In genomic region chr9:38181216-38181615, GRCh38 we compare ENCODE assay signal across 20 cellular contexts.
"Had no signal": no experiment of that assay in that cellular context is flagged by ENCODE, and none has a peak within 500 bp of the region (broad histone marks: within the 10 kb centered on the region; RNA-seq: fewer than 3 reads in every experiment).

No MANE protein-coding gene starts in this region.

- DNase-seq: activated CD4-positive, alpha-beta memory T cell treated with anti-CD3 and anti-CD28 coated beads, Interleukin-2, amount 10 ng/mL, durations not matched to agents 7 days and 5 days; activated CD4-positive, alpha-beta T cell treated with anti-CD3 and anti-CD28 coated beads for 4 hours; activated effector memory CD4-positive, alpha-beta T cell treated with Interleukin-2 at 50 U/mL for 16 hours; activated T-cell treated with anti-CD3 and anti-CD28 coated beads, Interleukin-2, amount 50 U/mL, for 24 hours; dorsolateral prefrontal cortex; hippocampal formation; left ventricle myocardium superior; naive thymus-derived CD8-positive, alpha-beta T cell; posterior cingulate gyrus; stimulated activated CD4-positive, alpha-beta T cell treated with anti-CD3 and anti-CD28 coated beads, Interleukin-4, amount 100 ng/mL, for 24 hours; stimulated activated naive CD4-positive, alpha-beta T cell had no signal

- H3K36me3 ChIP-seq: right atrium auricular region, suprapubic skin had no signal

- ATAC-seq: activated naive CD4-positive, alpha-beta T cell treated with anti-CD3 and anti-CD28 coated beads, Interleukin-2, amount 50 U/mL, for 72 hours; left ventricle myocardium superior; naive thymus-derived CD8-positive, alpha-beta T cell; WTC11 had no signal

- H3K4me1 ChIP-seq: right atrium auricular region had no signal

- H3K27me3 Mint-ChIP-seq: type B pancreatic cell had no signal

- H3K27me3 ChIP-seq: right atrium auricular region, suprapubic skin had no signal

- H3K4me3 ChIP-seq: dorsolateral prefrontal cortex, right atrium auricular region, skin epidermis, suprapubic skin had no signal

- H3K4me3 Mint-ChIP-seq: activated CD4-positive, alpha-beta memory T cell treated with anti-CD3 and anti-CD28 coated beads, Interleukin-2, amount 10 ng/mL, durations not matched to agents 7 days and 5 days; activated T-cell treated with anti-CD3 and anti-CD28 coated beads, Interleukin-2, amount 50 U/mL, for 24 hours; endodermal cell; memory B cell; naive thymus-derived CD8-positive, alpha-beta T cell; T-helper 1 cell treated with Interleukin-12 subunit alpha and Interleukin-12 subunit beta and Interleukin-4 antibody, amounts not matched to agents 30 μg/mL and 1 μg/mL, for 36 hours; type B pancreatic cell; WTC11 had no signal

- H3K4me1 Mint-ChIP-seq: memory B cell had no signal

- H3K36me3 Mint-ChIP-seq: activated naive CD4-positive, alpha-beta T cell treated with anti-CD3 and anti-CD28 coated beads, Interleukin-2, amount 50 U/mL, for 72 hours; memory B cell; naive thymus-derived CD8-positive, alpha-beta T cell; type B pancreatic cell; WTC11 had no signal

- H3K9me3 Mint-ChIP-seq: activated CD4-positive, alpha-beta memory T cell treated with anti-CD3 and anti-CD28 coated beads, Interleukin-2, amount 10 ng/mL, durations not matched to agents 7 days and 5 days; activated naive CD4-positive, alpha-beta T cell treated with anti-CD3 and anti-CD28 coated beads, Interleukin-2, amount 50 U/mL, for 72 hours; activated T-cell treated with anti-CD3 and anti-CD28 coated beads, Interleukin-2, amount 50 U/mL, for 24 hours; naive thymus-derived CD8-positive, alpha-beta T cell; T-helper 1 cell treated with Interleukin-12 subunit alpha and Interleukin-12 subunit beta and Interleukin-4 antibody, amounts not matched to agents 30 μg/mL and 1 μg/mL, for 36 hours had no signal

- H3K27ac ChIP-seq: dorsolateral prefrontal cortex, right atrium auricular region, skin epidermis, suprapubic skin had no signal

- H3K9me3 ChIP-seq: right atrium auricular region, suprapubic skin had no signal

- H3K27ac Mint-ChIP-seq: activated CD4-positive, alpha-beta memory T cell treated with anti-CD3 and anti-CD28 coated beads, Interleukin-2, amount 10 ng/mL, durations not matched to agents 7 days and 5 days; activated naive CD4-positive, alpha-beta T cell treated with anti-CD3 and anti-CD28 coated beads, Interleukin-2, amount 50 U/mL, for 72 hours; activated T-cell treated with anti-CD3 and anti-CD28 coated beads, Interleukin-2, amount 50 U/mL, for 24 hours; endodermal cell; memory B cell; naive thymus-derived CD8-positive, alpha-beta T cell; T-helper 1 cell treated with Interleukin-12 subunit alpha and Interleukin-12 subunit beta and Interleukin-4 antibody, amounts not matched to agents 30 μg/mL and 1 μg/mL, for 36 hours; type B pancreatic cell; WTC11 had no signal
